30 cellular contexts compared by ENCODE assay signal in genomic region chr1:57638239-57638638, GRCh38.
"Had no signal": no experiment of that assay in that cellular context is flagged by ENCODE, and none has a peak within 500 bp of the region (broad histone marks: within the 10 kb centered on the region; RNA-seq: fewer than 3 reads in every experiment).

No MANE protein-coding gene starts in this region.

- H3K27me3 ChIP-seq: adrenal gland, body of pancreas, foreskin keratinocyte, gastrocnemius medialis had no signal

- DNase-seq: activated B cell treated with CpG ODN at 0.5 μM for 24 hours; activated CD4-positive, alpha-beta T cell treated with anti-CD3 and anti-CD28 coated beads for 48 hours; activated CD4-positive, alpha-beta T cell treated with anti-CD3 and anti-CD28 coated beads, Interleukin-2, amount 50 U/mL, for 1 hour; activated CD4-positive, alpha-beta T cell treated with anti-CD3 and anti-CD28 coated beads, Interleukin-2, amount 50 U/mL, for 48 hours; activated CD8-positive, alpha-beta memory T cell treated with anti-CD3 and anti-CD28 coated beads for 24 hours; activated CD8-positive, alpha-beta T cell treated with anti-CD3 and anti-CD28 coated beads for 36 hours; activated effector memory CD4-positive, alpha-beta T cell treated with Interleukin-2 at 50 U/mL for 16 hours; activated naive CD4-positive, alpha-beta T cell treated with anti-CD3 and anti-CD28 coated beads for 36 hours; activated naive CD8-positive, alpha-beta T cell treated with anti-CD3 and anti-CD28 coated beads for 36 hours; activated naive CD8-positive, alpha-beta T cell treated with anti-CD3 and anti-CD28 coated beads, Interleukin-2, amount 50 U/mL, for 24 hours; activated T-cell treated with anti-CD3 and anti-CD28 coated beads, Interleukin-2, amount 50 U/mL, for 4 hours; adrenal gland; amygdala; aorta; body of pancreas; caudate nucleus; cortex of kidney; dermis blood vessel endothelial cell; effector CD4-positive, alpha-beta T cell; effector memory CD8-positive, alpha-beta T cell; erythroblast; gastrocnemius medialis; glutamatergic neuron; heart left ventricle; T1000; WERI-Rb-1 had no signal

- H3K9me3 ChIP-seq: adrenal gland, body of pancreas, esophagus muscularis mucosa, gastrocnemius medialis, heart left ventricle had no signal

- H3K36me3 ChIP-seq: adrenal gland, esophagus muscularis mucosa, gastrocnemius medialis, heart left ventricle, WERI-Rb-1 had no signal

- H3K4me1 ChIP-seq: adrenal gland, body of pancreas, esophagus muscularis mucosa, foreskin keratinocyte, gastrocnemius medialis, heart left ventricle had no signal

- H3K27ac ChIP-seq: adrenal gland, body of pancreas, esophagus muscularis mucosa, foreskin keratinocyte, gastrocnemius medialis, heart left ventricle, WERI-Rb-1 had no signal

- H3K4me3 ChIP-seq: adrenal gland, body of pancreas, esophagus muscularis mucosa, gastrocnemius medialis, heart left ventricle had no signal

- ATAC-seq: activated CD4-positive, CD25-positive, alpha-beta regulatory T cell treated with anti-CD3 and anti-CD28 coated beads, Interleukin-2, amount 50 U/mL, for 24 hours; activated CD8-positive, alpha-beta T cell treated with anti-CD3 and anti-CD28 coated beads for 36 hours; activated naive CD8-positive, alpha-beta T cell treated with anti-CD3 and anti-CD28 coated beads, Interleukin-2, amount 50 U/mL, for 24 hours; activated T-cell treated with anti-CD3 and anti-CD28 coated beads, Interleukin-2, amount 50 U/mL, for 4 hours; activated T-helper 17 cell treated with anti-CD3 and anti-CD28 coated beads, Interleukin-2, amount 50 U/mL, for 72 hours; body of pancreas; effector memory CD8-positive, alpha-beta T cell; foreskin keratinocyte; gastrocnemius medialis; heart left ventricle had no signal
